ENCODE assay signal across 1 cellular context in genomic region chr16:15141586-15141985, GRCh38.
TF ChIP-seq lines count a peak whose summit lies in the region.

No MANE protein-coding gene starts in this region.

TF ChIP-seq in WTC11, 78 proteins besides CTCF, POLR2A, EP300 and RAD21 (continued from another document):
- TF ChIP-seq AFF4 (CRISPR knock-in tag; IDR thresholded peaks at IDR 0.05; ENCODE audit: borderline replicate concordance): no peak
- TF ChIP-seq MYBL2 (CRISPR knock-in tag; IDR thresholded peaks at IDR 0.05): no peak
- no peak for TF ChIP-seq ZBTB21 (CRISPR knock-in tag; IDR thresholded peaks at IDR 0.05; ENCODE audit: borderline replicate concordance)
- no peak for TF ChIP-seq FOXK1 (CRISPR knock-in tag; IDR thresholded peaks at IDR 0.05)
